ENCODE assay signal across 8 cellular contexts in the genomic region with DNA sequence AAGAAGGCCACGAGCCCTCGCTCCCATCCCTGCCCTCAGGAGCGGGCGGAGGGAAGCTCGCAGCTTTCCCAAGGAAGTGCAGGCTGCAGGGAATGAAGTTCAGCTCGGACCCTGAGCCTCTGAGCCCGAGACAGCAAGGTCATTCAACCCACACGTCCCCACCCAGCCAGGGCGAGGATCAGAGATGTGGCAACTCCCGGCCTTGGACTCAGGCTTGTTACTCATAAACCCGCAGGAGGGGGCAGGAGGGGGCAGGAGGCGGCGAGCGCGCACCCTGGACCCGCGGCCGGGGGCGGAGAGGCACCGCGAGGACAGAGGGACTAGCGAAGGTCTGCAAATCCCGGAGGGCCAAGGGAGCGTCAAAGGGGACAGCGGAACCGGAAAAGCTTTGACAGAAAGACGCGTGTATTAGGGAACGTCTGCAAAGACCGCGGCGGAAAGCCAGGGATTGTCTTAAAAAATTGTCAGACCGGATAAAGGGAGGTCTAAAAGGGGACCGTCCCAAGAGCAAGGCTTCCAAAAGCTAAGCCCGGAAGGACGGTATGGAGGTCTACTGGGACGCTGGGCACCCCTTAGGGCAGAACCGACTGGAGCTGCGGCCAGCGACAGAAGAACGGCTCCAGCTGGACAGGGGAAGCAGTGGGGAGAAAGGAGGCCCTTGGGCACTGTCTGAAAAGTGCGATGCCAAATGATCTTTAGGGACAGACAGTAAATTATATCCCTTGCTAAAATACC. TPM values are rescaled to one million over a fixed set of nuclear protein-coding genes. Genes with fewer than 3 reads are reported as not detected.
DNase-seq lines count a peak whose midpoint lies in the region; ATAC-seq and TF ChIP-seq lines count a peak whose summit lies in the region.

No MANE protein-coding gene starts in this region.

- H3K27ac Mint-ChIP-seq in WTC11, result peak overlapping the region; percentile 99

- H3K27me3 Mint-ChIP-seq in WTC11 (ENCODE audit: low read depth), result peaks cover 4% of the 10 kb centered on the region; the same call in 1 of the 2 replicates

- peaks cover 18% of the 10 kb centered on the region for H3K4me1 Mint-ChIP-seq in WTC11

- H3K9me3 ChIP-seq in spleen, result no peaks in the 10 kb centered on the region

- H3K4me1 ChIP-seq in spleen, result peaks cover 27 to 68% (median 55%) of the 10 kb centered on the region in 6 donors

- DNase-seq in A172 (ENCODE audit: low spot score) (peak; percentile 55), NCI-H2196 treated with DMSO at 0.1 percent for 48 hours (lab: John Stamatoyannopoulos, UW; ENCODE audit: unreplicated experiment) (peak; percentile 90), WTC11 (ENCODE audit: low spot score) (peak; percentile 81), cardiac fibroblast (ENCODE audit: low read depth in 2 of 2) (peak; percentile 84 to 88), iris pigment epithelial cell (ENCODE audit: low read depth) (peak; percentile 93), spleen (peak; percentile 96)

- intact Hi-C loops in spleen (cut with DNase I; ENCODE audit: low total_unique reads), result no loop called here

- 0% methylated on average over 38 to 42 of the region's 42 CpGs for WGBS in spleen, 5 donors

- H3K4me3 ChIP-seq in cardiac fibroblast (replicated peaks in 1 of 2; ENCODE audit: low read depth in 2 of 2, low read length in 2 of 2), result peak overlapping the region; percentile 71 to 91
- peak overlapping the region; percentile 46 to 85 (median 76) for H3K4me3 ChIP-seq in spleen

- peak overlapping the region; percentile 99 for H3K4me3 Mint-ChIP-seq in WTC11

- TF ChIP-seq CTCF in WTC11 (IDR thresholded peaks at IDR 0.05) (no peak), cardiac fibroblast (IDR thresholded peaks at IDR 0.05; ENCODE audit: low read depth, low read length) (no peak), spleen (IDR thresholded peaks at IDR 0.05 in 8 of 11, conservative IDR thresholded peaks at IDR 0.05 in 3 of 11) (no peak)

- no peaks in the 10 kb centered on the region for H3K27me3 ChIP-seq in spleen (replicated peaks in 1 of 7)

- H3K9me3 Mint-ChIP-seq in WTC11, result no peaks in the 10 kb centered on the region

- peaks cover 3 to 25% (median 20%) of the 10 kb centered on the region in 6 donors for H3K36me3 ChIP-seq in spleen

- H3K27ac ChIP-seq in spleen, result peak overlapping the region; percentile 97 to 100 (median 98)

- CTCF ChIA-PET in WTC11 (lab: Charles Lee), result interaction anchor here (0.6 to 3.3 kb wide), 25 partner anchors 8 to 387 kb away, joined by 3 to 67 read pairs (median 6); partner anchors contain the start of genes CARMIL3, CHMP4A, CIDEB and DHRS4L2

- POLR2A ChIA-PET in WTC11 (lab: Charles Lee), result interaction anchor here (0.6 to 3.3 kb wide), 19 partner anchors 8 to 99 kb away, joined by 3 to 44 read pairs (median 8); partner anchors contain the start of genes CARMIL3, CHMP4A, EMC9 and IPO4

- peaks cover 24% of the 10 kb centered on the region for H3K36me3 Mint-ChIP-seq in WTC11

- peak; percentile 85 for TF ChIP-seq POLR2A in GM18526 (IDR thresholded peaks at IDR 0.05; ENCODE audit: extremely low read depth, insufficient read length)
- TF ChIP-seq POLR2A in spleen (IDR thresholded peaks at IDR 0.05), result peak in 1 of 3 donors; percentile 82

- ATAC-seq in HG03103 (IDR thresholded peaks at IDR 0.05; ENCODE audit: low read depth, unreplicated experiment) (peak; percentile 22), WTC11 (peak; percentile 30)

TF ChIP-seq in WTC11, 78 proteins besides CTCF, POLR2A, EP300 and RAD21 (continues in another document):
- peak; percentile 94 for TF ChIP-seq GABPB1 (CRISPR knock-in tag; IDR thresholded peaks at IDR 0.05)
- no peak; the same call in 1 of the 2 replicates for TF ChIP-seq NFE2L1 (CRISPR knock-in tag; IDR thresholded peaks at IDR 0.05)
- TF ChIP-seq, protein P1, sequence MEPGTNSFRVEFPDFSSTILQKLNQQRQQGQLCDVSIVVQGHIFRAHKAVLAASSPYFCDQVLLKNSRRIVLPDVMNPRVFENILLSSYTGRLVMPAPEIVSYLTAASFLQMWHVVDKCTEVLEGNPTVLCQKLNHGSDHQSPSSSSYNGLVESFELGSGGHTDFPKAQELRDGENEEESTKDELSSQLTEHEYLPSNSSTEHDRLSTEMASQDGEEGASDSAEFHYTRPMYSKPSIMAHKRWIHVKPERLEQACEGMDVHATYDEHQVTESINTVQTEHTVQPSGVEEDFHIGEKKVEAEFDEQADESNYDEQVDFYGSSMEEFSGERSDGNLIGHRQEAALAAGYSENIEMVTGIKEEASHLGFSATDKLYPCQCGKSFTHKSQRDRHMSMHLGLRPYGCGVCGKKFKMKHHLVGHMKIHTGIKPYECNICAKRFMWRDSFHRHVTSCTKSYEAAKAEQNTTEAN (CRISPR knock-in tag; IDR thresholded peaks at IDR 0.05), result no peak
- 0 out of 2 replicates have a peak, but pooled peaks have one; percentile 29 for TF ChIP-seq FOXP1 (CRISPR knock-in tag; IDR thresholded peaks at IDR 0.05; ENCODE audit: borderline replicate concordance)
- TF ChIP-seq, protein P2, sequence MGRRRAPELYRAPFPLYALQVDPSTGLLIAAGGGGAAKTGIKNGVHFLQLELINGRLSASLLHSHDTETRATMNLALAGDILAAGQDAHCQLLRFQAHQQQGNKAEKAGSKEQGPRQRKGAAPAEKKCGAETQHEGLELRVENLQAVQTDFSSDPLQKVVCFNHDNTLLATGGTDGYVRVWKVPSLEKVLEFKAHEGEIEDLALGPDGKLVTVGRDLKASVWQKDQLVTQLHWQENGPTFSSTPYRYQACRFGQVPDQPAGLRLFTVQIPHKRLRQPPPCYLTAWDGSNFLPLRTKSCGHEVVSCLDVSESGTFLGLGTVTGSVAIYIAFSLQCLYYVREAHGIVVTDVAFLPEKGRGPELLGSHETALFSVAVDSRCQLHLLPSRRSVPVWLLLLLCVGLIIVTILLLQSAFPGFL (CRISPR knock-in tag; IDR thresholded peaks at IDR 0.05; ENCODE audit: borderline replicate concordance), result peak; percentile 19; the same call in 1 of the 2 replicates
- no peak for TF ChIP-seq TCF7 (CRISPR knock-in tag; IDR thresholded peaks at IDR 0.05; ENCODE audit: low read depth)
- no peak for TF ChIP-seq SMAD4 (CRISPR knock-in tag; IDR thresholded peaks at IDR 0.05)
- no peak for TF ChIP-seq TP53 (CRISPR knock-in tag; IDR thresholded peaks at IDR 0.05)
- TF ChIP-seq USF2 (CRISPR knock-in tag; IDR thresholded peaks at IDR 0.05), result peak; percentile 47; the same call in 1 of the 2 replicates
- TF ChIP-seq FOXJ3 (CRISPR knock-in tag; IDR thresholded peaks at IDR 0.05; ENCODE audit: borderline replicate concordance), result no peak
- TF ChIP-seq, protein P3, sequence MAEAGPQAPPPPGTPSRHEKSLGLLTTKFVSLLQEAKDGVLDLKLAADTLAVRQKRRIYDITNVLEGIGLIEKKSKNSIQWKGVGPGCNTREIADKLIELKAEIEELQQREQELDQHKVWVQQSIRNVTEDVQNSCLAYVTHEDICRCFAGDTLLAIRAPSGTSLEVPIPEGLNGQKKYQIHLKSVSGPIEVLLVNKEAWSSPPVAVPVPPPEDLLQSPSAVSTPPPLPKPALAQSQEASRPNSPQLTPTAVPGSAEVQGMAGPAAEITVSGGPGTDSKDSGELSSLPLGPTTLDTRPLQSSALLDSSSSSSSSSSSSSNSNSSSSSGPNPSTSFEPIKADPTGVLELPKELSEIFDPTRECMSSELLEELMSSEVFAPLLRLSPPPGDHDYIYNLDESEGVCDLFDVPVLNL (CRISPR knock-in tag; IDR thresholded peaks at IDR 0.05; ENCODE audit: borderline replicate concordance, low read depth), result no peak
- TF ChIP-seq ATF1 (CRISPR knock-in tag; IDR thresholded peaks at IDR 0.05), result no peak
- no peak for TF ChIP-seq KAT7 (CRISPR knock-in tag; IDR thresholded peaks at IDR 0.05; ENCODE audit: borderline replicate concordance)
- peak; percentile 64; the same call in 1 of the 2 replicates for TF ChIP-seq ZBTB21 (CRISPR knock-in tag; IDR thresholded peaks at IDR 0.05; ENCODE audit: borderline replicate concordance)
- no peak for TF ChIP-seq JAZF1 (CRISPR knock-in tag; IDR thresholded peaks at IDR 0.05)
- no peak for TF ChIP-seq JUN (CRISPR knock-in tag; IDR thresholded peaks at IDR 0.05)
- no peak for TF ChIP-seq ESRRA (CRISPR knock-in tag; IDR thresholded peaks at IDR 0.05; ENCODE audit: borderline replicate concordance)
- TF ChIP-seq ZNF138 (CRISPR knock-in tag; conservative IDR thresholded peaks at IDR 0.05), result no peak
- TF ChIP-seq ZNF121 (CRISPR knock-in tag; IDR thresholded peaks at IDR 0.05), result no peak
- TF ChIP-seq ZNF317 (CRISPR knock-in tag; IDR thresholded peaks at IDR 0.05; ENCODE audit: borderline replicate concordance, low read depth), result no peak
- peak; percentile 61; the same call in 1 of the 2 replicates for TF ChIP-seq MAX (CRISPR knock-in tag; IDR thresholded peaks at IDR 0.05)

RNA-seq across cellular contexts. Expression of gene DCAF11, which starts 0.6 kb away (rescaled TPM):
- total RNA-seq in A172 (2014; rRNA removed; shearing (Covaris generic)), result 32.4 and 63.4 TPM in 2 replicates
- total RNA-seq in WTC11 (2021), result 73.6 to 90.2 TPM (median 77.3 TPM) in 3 replicates
- 100 to 1,000 TPM in 2 of 7 donors, 10 to 100 TPM in 5; 73.8 to 110 (median 80.9) TPM for total RNA-seq in spleen
- polyA plus RNA-seq in spleen, result 10 to 100 TPM; 28.7 to 42.5 (median 32.4) TPM

RNA-seq across cellular contexts. Expression of gene NRL, which starts 0.8 kb away (rescaled TPM):
- total RNA-seq in A172 (2014; rRNA removed; shearing (Covaris generic)), result 0.72 TPM in 1 of 2 replicates, not detected in the other
- 1.3 to 2.3 TPM (median 1.6 TPM) in 3 replicates for total RNA-seq in WTC11 (2021)
- total RNA-seq in spleen, result 1 to 10 TPM; 2.0 to 7.8 (median 4.2) TPM
- 1 to 10 TPM; 2.7 to 4.7 (median 3.7) TPM for polyA plus RNA-seq in spleen

RNA-seq across cellular contexts. Expression of gene FITM1, which starts 16.5 kb away (rescaled TPM):
- total RNA-seq in A172 (2014; rRNA removed; shearing (Covaris generic)), result not detected in 2 replicates
- total RNA-seq in WTC11 (2021) (0.25 to 0.39 TPM in 2 of 3 replicates, not detected in the other), spleen (10 to 100 TPM in 2 of 7 donors, 1 to 10 TPM in 5; 3.7 to 12.9 (median 9.0) TPM)
- polyA plus RNA-seq in spleen, result 1 to 10 TPM; 4.6 to 9.6 (median 8.3) TPM

RNA-seq across cellular contexts. Expression of gene PCK2, which starts 19.9 kb away (rescaled TPM):
- total RNA-seq in A172 (2014; rRNA removed; shearing (Covaris generic)), result 2.0 and 4.4 TPM in 2 replicates
- total RNA-seq in WTC11 (2021) (51.2 to 67.0 TPM (median 59.2 TPM) in 3 replicates), spleen (10 to 100 TPM; 31.4 to 52.3 (median 34.9) TPM)
- 10 to 100 TPM; 25.3 to 35.7 (median 27.9) TPM for polyA plus RNA-seq in spleen

RNA-seq across cellular contexts. Expression of gene PSME1, which starts 22.0 kb away (rescaled TPM):
- total RNA-seq in A172 (2014; rRNA removed; shearing (Covaris generic)), result 163 TPM in 2 replicates
- total RNA-seq in WTC11 (2021), result 76.8 to 99.1 TPM (median 98.8 TPM) in 3 replicates
- total RNA-seq in spleen, result 100 to 1,000 TPM; 157 to 303 (median 247) TPM
- 100 to 1,000 TPM; 349 to 441 (median 364) TPM for polyA plus RNA-seq in spleen

Comparison
In these comparisons a context has a peak if more than half of its experiments do, and no peak if none do; other contexts are left out.
1. Peak in every context shown above with its lines: DNase-seq, ATAC-seq, H3K4me3 ChIP-seq and H3K27ac ChIP-seq.